In genomic region chr7:159211540-159212182, GRCh38 we compare ENCODE assay signal across 21 cellular contexts.
DNase-seq lines count a peak whose midpoint lies in the region; ATAC-seq and TF ChIP-seq lines count a peak whose summit lies in the region.
"Had no signal": no experiment of that assay in that cellular context is flagged by ENCODE, and none has a peak within 500 bp of the region (broad histone marks: within the 10 kb centered on the region; RNA-seq: fewer than 3 reads in every experiment).

No MANE protein-coding gene starts in this region.

- H2AFZ ChIP-seq in MM.1S (ENCODE audit: low read length): no peak overlapping the region
- H2AFZ ChIP-seq: neural progenitor cell had no signal

- no peaks in the 10 kb centered on the region for H3K79me2 ChIP-seq in MM.1S (ENCODE audit: low read length)

- no peak overlapping the region for H3K4me2 ChIP-seq in MM.1S (ENCODE audit: low read depth, low read length)
- H3K4me2 ChIP-seq: KMS-11, neural progenitor cell had no signal

- WGBS in right cardiac atrium: 37% methylated on average over 19 of the region's 19 CpGs

- H3K9me3 ChIP-seq in BE2C (no peaks in the 10 kb centered on the region), ascending aorta (no peaks in the 10 kb centered on the region), right cardiac atrium (ENCODE audit: control insufficient read depth, low read length) (no peaks in the 10 kb centered on the region), MM.1S (replicated peaks; ENCODE audit: insufficient read depth, low read length) (no peaks in the 10 kb centered on the region)
- H3K9me3 ChIP-seq: right lobe of liver, upper lobe of left lung had no signal

- no peak overlapping the region for H3K9ac ChIP-seq in MM.1S (ENCODE audit: low read length)
- H3K9ac ChIP-seq: KMS-11, neural progenitor cell had no signal

- no peaks in the 10 kb centered on the region for H3F3A ChIP-seq in MM.1S (ENCODE audit: insufficient read depth, low read length)

- H3K36me3 ChIP-seq in BE2C (no peaks in the 10 kb centered on the region), ascending aorta (no peaks in the 10 kb centered on the region), MM.1S (replicated peaks; ENCODE audit: insufficient read depth, low read length) (no peaks in the 10 kb centered on the region)
- H3K36me3 ChIP-seq: neural progenitor cell, right lobe of liver, upper lobe of left lung had no signal

- H3K4me1 ChIP-seq in BE2C (peaks cover 13% of the 10 kb centered on the region), ascending aorta (peaks cover 4 to 5% of the 10 kb centered on the region in 2 donors), right cardiac atrium (ENCODE audit: control insufficient read depth, insufficient read depth, low read length) (no peaks in the 10 kb centered on the region), MM.1S (ENCODE audit: low read length) (no peaks in the 10 kb centered on the region)
- H3K4me1 ChIP-seq: neural progenitor cell, right lobe of liver, upper lobe of left lung had no signal

- intact Hi-C loops in ascending aorta (cut with DNase I): no loop called here
- intact Hi-C loops in right cardiac atrium (cut with DNase I): no loop called here

- no peaks in the 10 kb centered on the region for H4K20me1 ChIP-seq in MM.1S (ENCODE audit: insufficient read depth, low read length)

- peak; percentile 38 for DNase-seq in BE2C
- no peak for DNase-seq in ascending aorta (ENCODE audit: low spot score in 2 of 2)
- DNase-seq in right cardiac atrium: peak in 2 of 3 donors; percentile 68 to 75
- peak; percentile 7 for DNase-seq in pons (ENCODE audit: low spot score)
- DNase-seq in H4 (ENCODE audit: low spot score): no peak
- DNase-seq in effector CD4-positive, alpha-beta T cell: no peak
- no peak for DNase-seq in MM.1S
- DNase-seq: activated B cell treated with CpG ODN at 0.5 μM for 24 hours; CD8-positive, alpha-beta T cell; NCI-H1048; NCI-H2107; NCI-H524 treated with DMSO at 0.1 percent for 48 hours; right lobe of liver; SHP77; stimulated activated naive CD4-positive, alpha-beta T cell treated with Interleukin-2 at 50 U/mL for 16 hours; T-helper 2 cell had no signal

- H3K4me3 ChIP-seq in BE2C (ENCODE audit: low read depth, low read length) (no peak overlapping the region), ascending aorta (peak overlapping the region; percentile 20 to 37), right cardiac atrium (ENCODE audit: low read length) (no peak overlapping the region), MM.1S (ENCODE audit: low read length) (no peak overlapping the region)
- H3K4me3 ChIP-seq: neural progenitor cell, right lobe of liver, upper lobe of left lung had no signal

- H3K27me3 ChIP-seq in BE2C (no peaks in the 10 kb centered on the region), ascending aorta (no peaks in the 10 kb centered on the region), right cardiac atrium (ENCODE audit: control insufficient read depth, insufficient read depth) (no peaks in the 10 kb centered on the region), MM.1S (replicated peaks; ENCODE audit: insufficient read depth, low read length) (no peaks in the 10 kb centered on the region)
- H3K27me3 ChIP-seq: neural progenitor cell, right lobe of liver, upper lobe of left lung had no signal

- ATAC-seq in right cardiac atrium (peak; percentile 52 to 82), HG03432 (IDR thresholded peaks at IDR 0.05; ENCODE audit: unreplicated experiment) (no peak)
- ATAC-seq: CD8-positive, alpha-beta T cell; HCT116; right lobe of liver had no signal

- no peaks in the 10 kb centered on the region for H3K9me2 ChIP-seq in MM.1S (replicated peaks; ENCODE audit: insufficient read depth, low read length)

- H3K27ac ChIP-seq in ascending aorta (peak overlapping the region; percentile 69), right cardiac atrium (ENCODE audit: low read length) (no peak overlapping the region), MM.1S (ENCODE audit: low read length) (no peak overlapping the region)
- H3K27ac ChIP-seq: KMS-11, neural progenitor cell, right lobe of liver, upper lobe of left lung had no signal

- TF ChIP-seq CTCF in BE2C (IDR thresholded peaks at IDR 0.05; ENCODE audit: low read depth, low read length): no peak
- TF ChIP-seq CTCF in ascending aorta (IDR thresholded peaks at IDR 0.05): no peak
- no peak for TF ChIP-seq CTCF in MM.1S (IDR thresholded peaks at IDR 0.05; ENCODE audit: low read length)

Comparison
In these comparisons a context has a peak if more than half of its experiments do, and no peak if none do; other contexts are left out.
1. DNase-seq: peak in BE2C (single experiment), right cardiac atrium (2 of 3) and pons (single experiment); none in ascending aorta (0 of 2), H4 (single experiment), effector CD4-positive, alpha-beta T cell (single experiment) and MM.1S (single experiment).
2. H3K4me3 ChIP-seq: peak in ascending aorta (2 of 2); none in BE2C (single experiment), right cardiac atrium (single experiment) and MM.1S (single experiment).
3. H3K27ac ChIP-seq: peak in ascending aorta (2 of 2); none in right cardiac atrium (single experiment) and MM.1S (single experiment).